In genomic region chr21:36504067-36505058, GRCh38 we compare ENCODE assay signal across 9 cellular contexts. TPM values are rescaled to one million over a fixed set of nuclear protein-coding genes. Genes with fewer than 3 reads are reported as not detected.
DNase-seq lines count a peak whose midpoint lies in the region; ATAC-seq and TF ChIP-seq lines count a peak whose summit lies in the region.
"Had no signal": no experiment of that assay in that cellular context is flagged by ENCODE, and none has a peak within 500 bp of the region (broad histone marks: within the 10 kb centered on the region; RNA-seq: fewer than 3 reads in every experiment).

No MANE protein-coding gene starts in this region.

- H3K27ac ChIP-seq in Karpas-422 (ENCODE audit: low read length) (no peak overlapping the region), vagina (no peak overlapping the region)

- H3K9me3 ChIP-seq in Karpas-422 (ENCODE audit: low read length), result no peaks in the 10 kb centered on the region
- H3K9me3 ChIP-seq in vagina, result no peaks in the 10 kb centered on the region

- TF ChIP-seq CTCF in vagina (IDR thresholded peaks at IDR 0.05), result peak; percentile 56 to 90 (median 72)

- H3K36me3 ChIP-seq in Karpas-422 (ENCODE audit: insufficient read depth, low read length) (no peaks in the 10 kb centered on the region), vagina (no peaks in the 10 kb centered on the region)

- no peak for ATAC-seq in HG03432 (IDR thresholded peaks at IDR 0.05; ENCODE audit: unreplicated experiment)

- DNase-seq in NCI-H2107 treated with DMSO at 0.1 percent for 48 hours (lab: John Stamatoyannopoulos, UW; ENCODE audit: unreplicated experiment) (peak; percentile 41), NCI-H2107 (lab: John Stamatoyannopoulos, UW) (no peak), Karpas-422 (peak; percentile 80), myocyte (ENCODE audit: low read depth) (peak; percentile 59), vagina (ENCODE audit: extremely low spot score in 2 of 2) (no peak)
- peak; percentile 8 for DNase-seq in T-helper 2 cell treated with Interferon-gamma antibody and Interleukin-4, amounts not matched to agents 5 μg/mL and 100 μg/mL, for 36 hours (ENCODE audit: low spot score)
- DNase-seq in effector CD4-positive, alpha-beta T cell, result peak; percentile 19

- peaks cover 2% of the 10 kb centered on the region for H3K4me1 Mint-ChIP-seq in T-helper 2 cell treated with Interferon-gamma antibody and Interleukin-4, amounts not matched to agents 5 μg/mL and 100 μg/mL, for 36 hours (ENCODE audit: low read depth)

- H3K9me3 Mint-ChIP-seq in T-helper 2 cell treated with Interferon-gamma antibody and Interleukin-4, amounts not matched to agents 5 μg/mL and 100 μg/mL, for 36 hours, result no peaks in the 10 kb centered on the region

- H3K27ac Mint-ChIP-seq in T-helper 2 cell treated with Interferon-gamma antibody and Interleukin-4, amounts not matched to agents 5 μg/mL and 100 μg/mL, for 36 hours, result no peak overlapping the region
- H3K27ac Mint-ChIP-seq: activated naive CD8-positive, alpha-beta T cell had no signal

- no peak overlapping the region for H3K9ac ChIP-seq in Karpas-422 (ENCODE audit: low read length)

- no peaks in the 10 kb centered on the region for H3K4me1 ChIP-seq in Karpas-422 (ENCODE audit: low read length)
- H3K4me1 ChIP-seq in vagina, result peaks cover 22% of the 10 kb centered on the region

- H3K4me3 ChIP-seq in Karpas-422 (ENCODE audit: low read length) (no peak overlapping the region), vagina (no peak overlapping the region)

- no peaks in the 10 kb centered on the region for H4K20me1 ChIP-seq in Karpas-422 (ENCODE audit: insufficient read depth, low read depth, low read length)

- no peak overlapping the region for H2AFZ ChIP-seq in Karpas-422 (ENCODE audit: low read length)

- no peaks in the 10 kb centered on the region for H3K27me3 Mint-ChIP-seq in T-helper 2 cell treated with Interferon-gamma antibody and Interleukin-4, amounts not matched to agents 5 μg/mL and 100 μg/mL, for 36 hours (ENCODE audit: low read depth)

- H3K27me3 ChIP-seq in Karpas-422 (ENCODE audit: low read length) (no peaks in the 10 kb centered on the region), vagina (no peaks in the 10 kb centered on the region)

- TF ChIP-seq POLR2A in vagina (IDR thresholded peaks at IDR 0.05), result no peak

- no peaks in the 10 kb centered on the region for H3K79me2 ChIP-seq in Karpas-422 (ENCODE audit: low read length)

- no peaks in the 10 kb centered on the region for H3K36me3 Mint-ChIP-seq in T-helper 2 cell treated with Interferon-gamma antibody and Interleukin-4, amounts not matched to agents 5 μg/mL and 100 μg/mL, for 36 hours (ENCODE audit: low read depth)
- H3K36me3 Mint-ChIP-seq: activated naive CD8-positive, alpha-beta T cell had no signal

- H3K4me2 ChIP-seq in Karpas-422 (ENCODE audit: low read depth, low read length, poor library complexity, severe bottlenecking), result no peak overlapping the region

- H3K4me3 Mint-ChIP-seq in T-helper 2 cell treated with Interferon-gamma antibody and Interleukin-4, amounts not matched to agents 5 μg/mL and 100 μg/mL, for 36 hours, result no peak overlapping the region
- H3K4me3 Mint-ChIP-seq: activated naive CD8-positive, alpha-beta T cell had no signal

- intact Hi-C loops in vagina (cut with DNase I), result loop anchor here (5.0 kb wide), 1 partner anchor 423 kb away; no protein-coding TSS in a partner anchor

- no peaks in the 10 kb centered on the region for H3K9me2 ChIP-seq in Karpas-422 (replicated peaks; ENCODE audit: insufficient read depth, low read length)

RNA-seq across cellular contexts. Expression of gene CLDN14, which starts 24.4 kb away (rescaled TPM):
- total RNA-seq in Karpas-422 (2014; rRNA removed; shearing (Covaris generic); ENCODE audit: low replicate concordance), result not detected in 2 replicates
- total RNA-seq in myocyte (0.27 TPM in 1 of 2 replicates, not detected in the other), vagina (not detected)
- 0.97 TPM for polyA plus RNA-seq in myocyte (2012)

Comparison
In these comparisons a context has a peak if more than half of its experiments do, and no peak if none do; other contexts are left out.
1. DNase-seq: peak in NCI-H2107 treated with DMSO at 0.1 percent for 48 hours (single experiment), Karpas-422 (single experiment), T-helper 2 cell treated with Interferon-gamma antibody and Interleukin-4, amounts not matched to agents 5 μg/mL and 100 μg/mL, for 36 hours (single experiment), effector CD4-positive, alpha-beta T cell (single experiment) and myocyte (single experiment); none in NCI-H2107 (single experiment) and vagina (0 of 2).